In genomic region chr11:2933376-2934056, GRCh38 we compare ENCODE assay signal across 8 cellular contexts.
DNase-seq lines count a peak whose midpoint lies in the region; ATAC-seq and TF ChIP-seq lines count a peak whose summit lies in the region.

No MANE protein-coding gene starts in this region.

- H3K27me3 ChIP-seq in WERI-Rb-1 (ENCODE audit: insufficient read depth, low read depth, severe bottlenecking): peaks cover 25% of the 10 kb centered on the region

- no peak overlapping the region for H3K27ac ChIP-seq in WERI-Rb-1

- peak; percentile 47 to 60 for ATAC-seq in activated CD4-positive, CD25-positive, alpha-beta regulatory T cell treated with anti-CD3 and anti-CD28 coated beads, Interleukin-2, amount 50 U/mL, for 24 hours

- TF ChIP-seq CTCF in WERI-Rb-1 (IDR thresholded peaks at IDR 0.05; ENCODE audit: low read depth, low read length): no peak

- no peak overlapping the region for H3K4me3 ChIP-seq in WERI-Rb-1 (ENCODE audit: low read depth, low read length)

- peaks cover 7% of the 10 kb centered on the region for H3K9me3 ChIP-seq in WERI-Rb-1 (ENCODE audit: severe bottlenecking)

- DNase-seq in activated CD4-positive, CD25-positive, alpha-beta regulatory T cell (lab: John Stamatoyannopoulos, UW): no peak
- DNase-seq in NOMO-1 treated with dmso at 0.1 percent for 144 hours (lab: John Stamatoyannopoulos, UW; ENCODE audit: unreplicated experiment) (peak; percentile 92), amniotic stem cell (lab: John Stamatoyannopoulos, UW) (peak; percentile 52), iPS-NIHi11 (ENCODE audit: low spot score) (peak; percentile 57), stromal cell of bone marrow (ENCODE audit: low read depth) (peak; percentile 78), WERI-Rb-1 (no peak), COR-L47 (lab: John Stamatoyannopoulos, UW) (no peak)

- H3K36me3 ChIP-seq in WERI-Rb-1: no peaks in the 10 kb centered on the region

Comparison
In these comparisons a context has a peak if more than half of its experiments do, and no peak if none do; other contexts are left out.
1. DNase-seq: peak in NOMO-1 treated with dmso at 0.1 percent for 144 hours (single experiment), amniotic stem cell (single experiment), iPS-NIHi11 (single experiment) and stromal cell of bone marrow (single experiment); none in activated CD4-positive, CD25-positive, alpha-beta regulatory T cell (0 of 4), WERI-Rb-1 (single experiment) and COR-L47 (single experiment).